8 cellular contexts compared by ENCODE assay signal in the genomic region with DNA sequence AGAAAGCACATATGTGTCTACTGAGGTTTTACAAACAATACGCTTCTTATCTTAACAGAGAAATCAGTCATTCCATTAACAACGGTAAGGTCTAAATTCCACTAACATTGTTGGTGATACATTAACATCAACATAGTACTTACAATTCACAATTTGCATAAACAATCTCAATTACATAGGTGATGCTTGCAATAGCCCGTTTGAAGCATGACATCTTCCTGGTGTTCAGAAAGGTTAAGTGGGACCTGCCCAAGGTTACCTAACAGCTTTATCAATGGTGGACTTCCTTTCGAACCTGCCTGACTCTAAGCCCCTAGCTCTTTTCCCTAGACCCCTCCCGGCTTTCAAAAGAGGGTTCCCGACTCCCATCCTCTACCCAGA. TPM values are rescaled to one million over a fixed set of nuclear protein-coding genes. Genes with fewer than 3 reads are reported as not detected.
DNase-seq lines count a peak whose midpoint lies in the region; ATAC-seq and TF ChIP-seq lines count a peak whose summit lies in the region.

No MANE protein-coding gene starts in this region.

- TF ChIP-seq POLR2A in right lobe of liver (IDR thresholded peaks at IDR 0.05) (no peak), upper lobe of left lung (IDR thresholded peaks at IDR 0.05) (no peak)

- ATAC-seq in right lobe of liver (peak in 3 of 4 donors; percentile 13 to 49 (median 16)), upper lobe of left lung (ENCODE audit: low FRiP score in 2 of 2) (peak in 1 of 2 donors; percentile 7), GM18511 (IDR thresholded peaks at IDR 0.05; ENCODE audit: unreplicated experiment) (no peak), GM21576 (IDR thresholded peaks at IDR 0.05; ENCODE audit: unreplicated experiment) (no peak)

- intact Hi-C loops in right lobe of liver (cut with DNase I): no loop called here

- DNase-seq in HL-60 (ENCODE audit: low read depth in 1 of 2, low spot score in 1 of 2): no peak
- DNase-seq in astrocyte of the cerebellum (ENCODE audit: low read depth): no peak
- no peak for DNase-seq in right lobe of liver
- DNase-seq in upper lobe of left lung: no peak
- DNase-seq in retina: no peak

- peak overlapping the region; percentile 40 to 83 (median 76); a peak in 21 of 22 replicates for H3K27ac ChIP-seq in BLaER1 treated with 17β-estradiol and CSF1 and Interleukin-3, amounts not matched to agents 10 nM and 100 nM
- H3K27ac ChIP-seq in HL-60 (replicated peaks) (peak overlapping the region; percentile 63), right lobe of liver (peak overlapping the region in 2 of 3 donors; percentile 7 to 45), upper lobe of left lung (peak overlapping the region; percentile 78 to 89 (median 84))

- no peaks in the 10 kb centered on the region for H3K9me3 ChIP-seq in BLaER1 treated with 17β-estradiol and CSF1 and Interleukin-3, amounts not matched to agents 10 nM and 100 nM (replicated peaks in 1 of 11)
- H3K9me3 ChIP-seq in right lobe of liver: no peaks in the 10 kb centered on the region
- no peaks in the 10 kb centered on the region for H3K9me3 ChIP-seq in upper lobe of left lung

- no peak for TF ChIP-seq EP300 in upper lobe of left lung (IDR thresholded peaks at IDR 0.05)

- no peaks in the 10 kb centered on the region for H3K27me3 ChIP-seq in BLaER1 treated with 17β-estradiol and CSF1 and Interleukin-3, amounts not matched to agents 10 nM and 100 nM
- no peaks in the 10 kb centered on the region for H3K27me3 ChIP-seq in HL-60 (ENCODE audit: insufficient read depth, poor library complexity, severe bottlenecking)
- H3K27me3 ChIP-seq in right lobe of liver: no peaks in the 10 kb centered on the region
- no peaks in the 10 kb centered on the region for H3K27me3 ChIP-seq in upper lobe of left lung

- H3K4me3 ChIP-seq in BLaER1 treated with 17β-estradiol and CSF1 and Interleukin-3, amounts not matched to agents 10 nM and 100 nM: peak overlapping the region; percentile 75 to 95 (median 84)
- H3K4me3 ChIP-seq in HL-60 (replicated peaks; ENCODE audit: insufficient read depth, low read length) (peak overlapping the region; percentile 99), astrocyte of the cerebellum (ENCODE audit: low read depth, low read length) (peak overlapping the region; percentile 95), right lobe of liver (peak overlapping the region; percentile 61 to 93 (median 76)), upper lobe of left lung (peak overlapping the region; percentile 51 to 93 (median 84))

- peak overlapping the region; percentile 82 to 96 (median 86) for H3K4me2 ChIP-seq in BLaER1 treated with 17β-estradiol and CSF1 and Interleukin-3, amounts not matched to agents 10 nM and 100 nM

- peaks cover 0 to 52% (median 45%) of the 10 kb centered on the region in 11 experiments; a peak in 19 of 22 replicates for H4K20me1 ChIP-seq in BLaER1 treated with 17β-estradiol and CSF1 and Interleukin-3, amounts not matched to agents 10 nM and 100 nM

- in situ Hi-C loops in astrocyte of the cerebellum (cut with HindIII; ENCODE audit: low sequenced_read_pairs): no loop called here

- peak overlapping the region; percentile 76 to 90 (median 86) for H3K9ac ChIP-seq in BLaER1 treated with 17β-estradiol and CSF1 and Interleukin-3, amounts not matched to agents 10 nM and 100 nM

- 0% methylated on average over 6 of the region's 6 CpGs for WGBS in right lobe of liver (ENCODE audit: insufficient coverage, low coverage, low lambda C conversion rate, missing lambda C conversion rate)
- 4 to 7% methylated on average over 6 of the region's 6 CpGs for WGBS in upper lobe of left lung, 2 donors

- H3K36me3 ChIP-seq in BLaER1 treated with 17β-estradiol and CSF1 and Interleukin-3, amounts not matched to agents 10 nM and 100 nM: no peaks in the 10 kb centered on the region
- H3K36me3 ChIP-seq in right lobe of liver (no peaks in the 10 kb centered on the region), upper lobe of left lung (no peaks in the 10 kb centered on the region)

- TF ChIP-seq CTCF in HL-60 (IDR thresholded peaks at IDR 0.05; ENCODE audit: insufficient read depth, low read length): no peak
- TF ChIP-seq CTCF in astrocyte of the cerebellum (IDR thresholded peaks at IDR 0.05; ENCODE audit: low read depth, low read length, missing control alignments): no peak
- TF ChIP-seq CTCF in right lobe of liver (IDR thresholded peaks at IDR 0.05): no peak
- TF ChIP-seq CTCF in upper lobe of left lung (IDR thresholded peaks at IDR 0.05): no peak

- peaks cover 34 to 48% (median 46%) of the 10 kb centered on the region in 10 experiments for H3K4me1 ChIP-seq in BLaER1 treated with 17β-estradiol and CSF1 and Interleukin-3, amounts not matched to agents 10 nM and 100 nM
- H3K4me1 ChIP-seq in right lobe of liver (peaks cover 0 to 7% (median 0%) of the 10 kb centered on the region in 4 donors), upper lobe of left lung (peaks cover 10 to 35% (median 15%) of the 10 kb centered on the region in 4 donors)

RNA-seq across cellular contexts. Expression of a gene that starts 0.7 kb away (rescaled TPM):
- 10 to 100 TPM in 1 of 6 experiments, 1 to 10 TPM in 5; 5.8 to 12.0 (median 8.8) TPM for total RNA-seq in right lobe of liver
- total RNA-seq in upper lobe of left lung: 10 to 100 TPM; 16.8 to 23.1 (median 20.1) TPM

RNA-seq across cellular contexts. Expression of a gene that starts 12.9 kb away (rescaled TPM):
- total RNA-seq in right lobe of liver (10 to 100 TPM; 21.6 to 47.1 (median 23.4) TPM), upper lobe of left lung (10 to 100 TPM; 22.4 to 41.3 (median 27.7) TPM)

RNA-seq across cellular contexts. Expression of a gene that starts 55.6 kb away (rescaled TPM):
- total RNA-seq in right lobe of liver (100 to 1,000 TPM in 1 of 6 experiments, 10 to 100 TPM in 5; 64.9 to 131 (median 82.8) TPM), upper lobe of left lung (100 to 1,000 TPM in 2 of 6 donors, 10 to 100 TPM in 4; 75.4 to 211 (median 85.8) TPM)

Comparison
In these comparisons a context has a peak if more than half of its experiments do, and no peak if none do; other contexts are left out.
1. H3K27ac ChIP-seq: peak in every context shown above with its lines; median percentile 84 in upper lobe of left lung; 76 in BLaER1 treated with 17β-estradiol and CSF1 and Interleukin-3, amounts not matched to agents 10 nM and 100 nM; 63 in HL-60; 26 in right lobe of liver.
2. ATAC-seq: peak in right lobe of liver (3 of 4); none in GM18511 (single experiment) and GM21576 (single experiment).
3. Peak in every context shown above with its lines, with median percentiles within 50 percentile points of each other: H3K4me3 ChIP-seq.